9 cellular contexts compared by ENCODE assay signal in the genomic region with DNA sequence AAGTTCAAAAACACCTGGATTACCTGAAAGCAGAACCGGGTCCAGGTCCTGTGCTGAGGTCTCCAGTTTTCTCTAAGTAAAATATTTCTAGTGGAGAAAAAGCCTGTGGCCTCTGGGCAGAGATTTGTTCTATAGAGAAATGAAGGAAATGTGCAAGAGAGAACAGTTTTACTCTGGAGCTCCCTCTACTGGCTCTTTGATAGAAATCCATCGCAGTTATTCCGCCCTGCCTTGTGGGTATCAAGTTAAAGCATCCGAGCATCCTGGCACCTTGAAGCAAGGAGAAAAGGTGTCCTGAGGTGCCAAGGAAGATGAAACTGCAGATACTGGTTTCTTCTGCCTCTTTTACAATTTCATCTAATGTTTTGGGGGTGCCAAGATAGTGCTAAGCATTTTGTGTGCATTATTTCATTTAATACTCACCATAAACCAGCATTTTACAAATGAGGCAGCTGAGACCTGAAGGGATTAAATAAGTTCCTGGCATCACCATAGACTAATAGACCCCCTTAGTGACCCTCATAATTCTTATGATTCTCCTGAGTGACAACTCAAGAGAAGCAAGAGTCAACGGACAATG.
DNase-seq lines count a peak whose midpoint lies in the region; ATAC-seq, FAIRE-seq and TF ChIP-seq lines count a peak whose summit lies in the region.
"Had no signal": no experiment of that assay in that cellular context is flagged by ENCODE, and none has a peak within 500 bp of the region (broad histone marks: within the 10 kb centered on the region; RNA-seq: fewer than 3 reads in every experiment).

No MANE protein-coding gene starts in this region.

- DNase-seq in NCI-H1417 (lab: John Stamatoyannopoulos, UW): peak; percentile 24 to 78 (median 58)
- no peak for DNase-seq in NCI-H1417 treated with DMSO at 0.1 percent for 48 hours (lab: John Stamatoyannopoulos, UW)
- peak; percentile 38 to 61 for DNase-seq in NCI-H446 (lab: John Stamatoyannopoulos, UW)
- DNase-seq in K562 (ENCODE audit: extremely low read depth in 1 of 4, low spot score in 3 of 4): peak; percentile 55 to 61 (median 58)
- DNase-seq in stimulated activated CD4-positive, alpha-beta T cell treated with anti-CD3 and anti-CD28 coated beads, Interleukin-2, amount 100 ng/mL, for 48 hours: no peak
- no peak for DNase-seq in stimulated activated CD4-positive, alpha-beta T cell treated with anti-CD3 and anti-CD28 coated beads, Interleukin-4, amount 100 ng/mL, for 4 hours

- H2AFZ ChIP-seq in K562 (ENCODE audit: low read depth, low read length): no peak overlapping the region

- H3K27me3 ChIP-seq in K562 (ENCODE audit: control insufficient read depth in 2 of 2, insufficient read depth in 2 of 2, low read length in 2 of 2) (no peaks in the 10 kb centered on the region), liver (ENCODE audit: control insufficient read depth in 4 of 4, insufficient read depth in 4 of 4, low read length in 3 of 4) (peaks cover 0 to 4% (median 0%) of the 10 kb centered on the region in 4 donors)

- no peak for TF ChIP-seq EP300 in K562 (IDR thresholded peaks at IDR 0.05; ENCODE audit: low read length)

- H3K27ac ChIP-seq in K562 (ENCODE audit: extremely low read depth, low read depth, low read length) (no peak overlapping the region), liver (ENCODE audit: low read depth in 1 of 2, low read length in 2 of 2) (no peak overlapping the region)
- H3K27ac ChIP-seq: BLaER1 had no signal

- TF ChIP-seq CTCF in K562 (IDR thresholded peaks at IDR 0.05 in 2 of 3, conservative IDR thresholded peaks at IDR 0.05 in 1 of 3; ENCODE audit: insufficient read depth in 2 of 3, low read depth in 1 of 3, low read length in 3 of 3) (peak; percentile 59 to 77 (median 65); a peak in 5 of 6 replicates), liver (IDR thresholded peaks at IDR 0.05; ENCODE audit: low read depth, low read length, missing input control) (peak; percentile 55)

- BruUV-seq in K562 (replicated peaks; lab: Mats Ljungman, UMichigan): no TSS peak

- H3K9me1 ChIP-seq in K562 (ENCODE audit: control insufficient read depth, insufficient read depth, low read length): no peaks in the 10 kb centered on the region

- in situ Hi-C loops in K562 (cut with MboI): no loop called here

- H3K4me1 ChIP-seq in K562 (replicated peaks in 1 of 2; ENCODE audit: control insufficient read depth in 2 of 2, insufficient read depth in 2 of 2, low read length in 2 of 2): no peaks in the 10 kb centered on the region
- no peaks in the 10 kb centered on the region for H3K4me1 ChIP-seq in liver (ENCODE audit: control insufficient read depth in 4 of 4, insufficient read depth in 4 of 4, low read length in 3 of 4)
- H3K4me1 ChIP-seq: BLaER1 had no signal

- peak; percentile 69 for ATAC-seq in HG02981 (IDR thresholded peaks at IDR 0.05; ENCODE audit: unreplicated experiment)
- ATAC-seq in K562: peak; percentile 82

- H3K9me3 ChIP-seq in K562 (replicated peaks; ENCODE audit: control insufficient read depth, insufficient read depth, low read depth, low read length) (no peaks in the 10 kb centered on the region), liver (ENCODE audit: control insufficient read depth in 4 of 4, low read length in 3 of 4) (no peaks in the 10 kb centered on the region)
- H3K9me3 ChIP-seq: BLaER1 had no signal

- H3K36me3 ChIP-seq in K562 (ENCODE audit: control insufficient read depth, insufficient read depth, low read length) (no peaks in the 10 kb centered on the region), liver (ENCODE audit: control insufficient read depth in 4 of 4, insufficient read depth in 3 of 4, low read depth in 1 of 4, low read length in 3 of 4) (no peaks in the 10 kb centered on the region)
- H3K36me3 ChIP-seq: BLaER1 had no signal

- intact Hi-C loops in K562 (cut with micrococcal nuclease): loop anchor here (1.0 to 2.0 kb wide), 2 partner anchors 53 to 63 kb away; no protein-coding TSS in a partner anchor

- CTCF ChIA-PET in K562 (lab: Yijun Ruan, JAX; ENCODE audit: low intra/inter-chr PET ratio): interaction anchor here (0.6 to 1.3 kb wide), 3 partner anchors 62 to 285 kb away, joined by 3 read pairs; no protein-coding TSS in a partner anchor

- no peaks in the 10 kb centered on the region for H3K79me2 ChIP-seq in K562 (ENCODE audit: control insufficient read depth, insufficient read depth, low read length)

- peak; percentile 87 for FAIRE-seq in K562 (lab: Jason Lieb, UNC)

- no peak overlapping the region for H3K4me2 ChIP-seq in K562 (ENCODE audit: insufficient read depth, low read length)
- H3K4me2 ChIP-seq: BLaER1 had no signal

- H3K4me3 ChIP-seq in K562: no peak overlapping the region
- H3K4me3 ChIP-seq in liver (ENCODE audit: low read depth in 1 of 3, low read length in 3 of 3): no peak overlapping the region
- H3K4me3 ChIP-seq: BLaER1 had no signal

- TF ChIP-seq POLR2A in K562 (conservative IDR thresholded peaks at IDR 0.05): no peak

- H3K9ac ChIP-seq in K562 (ENCODE audit: insufficient read depth in 1 of 2, low read depth in 2 of 2, low read length in 2 of 2): no peak overlapping the region
- H3K9ac ChIP-seq in liver (ENCODE audit: low read depth in 1 of 2, low read length in 2 of 2): no peak overlapping the region
- H3K9ac ChIP-seq: BLaER1 had no signal

- WGBS in K562 (ENCODE audit: insufficient coverage, low coverage, missing lambda C conversion rate): 4% methylated on average over 5 of the region's 5 CpGs
- 19% methylated on average over 5 of the region's 5 CpGs for WGBS in liver

- POLR2A ChIA-PET in K562 (lab: Yijun Ruan, JAX): interaction anchor here (0.6 to 0.9 kb wide), 2 partner anchors 16 to 103 kb away, joined by 3 read pairs; no protein-coding TSS in a partner anchor

- no peaks in the 10 kb centered on the region for H4K20me1 ChIP-seq in K562 (replicated peaks; ENCODE audit: control insufficient read depth, insufficient read depth, low read length)
- H4K20me1 ChIP-seq: BLaER1 had no signal

- TF ChIP-seq RAD21 in K562 (CRISPR knock-in tag; conservative IDR thresholded peaks at IDR 0.05 in 1 of 2, IDR thresholded peaks at IDR 0.05 in 1 of 2): peak; percentile 52 to 70
- TF ChIP-seq RAD21 in liver (IDR thresholded peaks at IDR 0.05): peak; percentile 70 to 78

TF ChIP-seq in K562, 482 proteins besides CTCF, POLR2A, EP300 and RAD21:
- TF ChIP-seq KDM2B (CRISPR knock-in tag; IDR thresholded peaks at IDR 0.05): no peak
- TF ChIP-seq SMC3 (conservative IDR thresholded peaks at IDR 0.05; ENCODE audit: insufficient read depth, low read depth, low read length): 0 out of 2 replicates have a peak, but pooled peaks have one; percentile 17

TF ChIP-seq in liver, 16 proteins besides CTCF, POLR2A, EP300 and RAD21:
- TF ChIP-seq, protein P1, sequence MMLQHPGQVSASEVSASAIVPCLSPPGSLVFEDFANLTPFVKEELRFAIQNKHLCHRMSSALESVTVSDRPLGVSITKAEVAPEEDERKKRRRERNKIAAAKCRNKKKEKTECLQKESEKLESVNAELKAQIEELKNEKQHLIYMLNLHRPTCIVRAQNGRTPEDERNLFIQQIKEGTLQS (IDR thresholded peaks at IDR 0.05): no peak
- TF ChIP-seq, protein P2, sequence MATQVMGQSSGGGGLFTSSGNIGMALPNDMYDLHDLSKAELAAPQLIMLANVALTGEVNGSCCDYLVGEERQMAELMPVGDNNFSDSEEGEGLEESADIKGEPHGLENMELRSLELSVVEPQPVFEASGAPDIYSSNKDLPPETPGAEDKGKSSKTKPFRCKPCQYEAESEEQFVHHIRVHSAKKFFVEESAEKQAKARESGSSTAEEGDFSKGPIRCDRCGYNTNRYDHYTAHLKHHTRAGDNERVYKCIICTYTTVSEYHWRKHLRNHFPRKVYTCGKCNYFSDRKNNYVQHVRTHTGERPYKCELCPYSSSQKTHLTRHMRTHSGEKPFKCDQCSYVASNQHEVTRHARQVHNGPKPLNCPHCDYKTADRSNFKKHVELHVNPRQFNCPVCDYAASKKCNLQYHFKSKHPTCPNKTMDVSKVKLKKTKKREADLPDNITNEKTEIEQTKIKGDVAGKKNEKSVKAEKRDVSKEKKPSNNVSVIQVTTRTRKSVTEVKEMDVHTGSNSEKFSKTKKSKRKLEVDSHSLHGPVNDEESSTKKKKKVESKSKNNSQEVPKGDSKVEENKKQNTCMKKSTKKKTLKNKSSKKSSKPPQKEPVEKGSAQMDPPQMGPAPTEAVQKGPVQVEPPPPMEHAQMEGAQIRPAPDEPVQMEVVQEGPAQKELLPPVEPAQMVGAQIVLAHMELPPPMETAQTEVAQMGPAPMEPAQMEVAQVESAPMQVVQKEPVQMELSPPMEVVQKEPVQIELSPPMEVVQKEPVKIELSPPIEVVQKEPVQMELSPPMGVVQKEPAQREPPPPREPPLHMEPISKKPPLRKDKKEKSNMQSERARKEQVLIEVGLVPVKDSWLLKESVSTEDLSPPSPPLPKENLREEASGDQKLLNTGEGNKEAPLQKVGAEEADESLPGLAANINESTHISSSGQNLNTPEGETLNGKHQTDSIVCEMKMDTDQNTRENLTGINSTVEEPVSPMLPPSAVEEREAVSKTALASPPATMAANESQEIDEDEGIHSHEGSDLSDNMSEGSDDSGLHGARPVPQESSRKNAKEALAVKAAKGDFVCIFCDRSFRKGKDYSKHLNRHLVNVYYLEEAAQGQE (IDR thresholded peaks at IDR 0.05): no peak
- TF ChIP-seq, protein P3, sequence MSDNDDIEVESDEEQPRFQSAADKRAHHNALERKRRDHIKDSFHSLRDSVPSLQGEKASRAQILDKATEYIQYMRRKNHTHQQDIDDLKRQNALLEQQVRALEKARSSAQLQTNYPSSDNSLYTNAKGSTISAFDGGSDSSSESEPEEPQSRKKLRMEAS (IDR thresholded peaks at IDR 0.05): no peak
- TF ChIP-seq FOXA2 (IDR thresholded peaks at IDR 0.05): no peak
- no peak for TF ChIP-seq NR2F2 (IDR thresholded peaks at IDR 0.05)

Comparison
In these comparisons a context has a peak if more than half of its experiments do, and no peak if none do; other contexts are left out.
1. DNase-seq: peak in NCI-H1417 (3 of 3), NCI-H446 (2 of 2) and K562 (4 of 4); none in NCI-H1417 treated with DMSO at 0.1 percent for 48 hours (single experiment), stimulated activated CD4-positive, alpha-beta T cell treated with anti-CD3 and anti-CD28 coated beads, Interleukin-2, amount 100 ng/mL, for 48 hours (0 of 2) and stimulated activated CD4-positive, alpha-beta T cell treated with anti-CD3 and anti-CD28 coated beads, Interleukin-4, amount 100 ng/mL, for 4 hours (0 of 2).